Comparison of ENCODE assay signal across 8 cellular contexts in genomic region chr17:82698974-82699442, GRCh38. TPM values are rescaled to one million over a fixed set of nuclear protein-coding genes. Genes with fewer than 3 reads are reported as not detected.
A peak's percentile ranks its signal among the peaks of the same experiment; 100 is the strongest.
DNase-seq lines count a peak whose midpoint lies in the region; ATAC-seq and TF ChIP-seq lines count a peak whose summit lies in the region.

No MANE protein-coding gene starts in this region.

- ATAC-seq in GM21529 (IDR thresholded peaks at IDR 0.05; ENCODE audit: unreplicated experiment), result peak; percentile 12
- ATAC-seq in gastroesophageal sphincter, result peak; percentile 14
- no peak for ATAC-seq in HG02623 (IDR thresholded peaks at IDR 0.05; ENCODE audit: unreplicated experiment)

- no peaks in the 10 kb centered on the region for H3F3A ChIP-seq in smooth muscle cell (ENCODE audit: low read depth)

- H3K36me3 ChIP-seq in ACC112 (ENCODE audit: insufficient read depth, low read length), result no peaks in the 10 kb centered on the region
- H3K36me3 ChIP-seq in SJCRH30, result no peaks in the 10 kb centered on the region
- H3K36me3 ChIP-seq in gastroesophageal sphincter, result no peaks in the 10 kb centered on the region
- H3K36me3 ChIP-seq in smooth muscle cell (ENCODE audit: low read depth), result no peaks in the 10 kb centered on the region

- H3K4me3 ChIP-seq in ACC112 (ENCODE audit: low read depth, low read length), result peak overlapping the region; percentile 74
- H3K4me3 ChIP-seq in SJCRH30, result peak overlapping the region; percentile 75
- peak overlapping the region; percentile 34 to 92 for H3K4me3 ChIP-seq in gastroesophageal sphincter
- H3K4me3 ChIP-seq in smooth muscle cell, result peak overlapping the region; percentile 73

- peak overlapping the region; percentile 64 for H2AFZ ChIP-seq in ACC112 (ENCODE audit: low read length, unreplicated experiment)
- H2AFZ ChIP-seq in smooth muscle cell (ENCODE audit: low read depth), result peak overlapping the region; percentile 90

- DNase-seq in SJCRH30 (no peak), smooth muscle cell (lab: John Stamatoyannopoulos, UW; ENCODE audit: unreplicated experiment) (no peak), nucleus accumbens (lab: John Stamatoyannopoulos, UW) (no peak), SHP77 treated with DMSO at 0.1 percent for 48 hours (lab: John Stamatoyannopoulos, UW) (no peak)

- no peaks in the 10 kb centered on the region for H4K20me1 ChIP-seq in smooth muscle cell (ENCODE audit: low read depth)

- H3K79me2 ChIP-seq in ACC112 (ENCODE audit: control insufficient read depth, insufficient read depth, low read length, unreplicated experiment), result no peaks in the 10 kb centered on the region
- H3K79me2 ChIP-seq in smooth muscle cell (ENCODE audit: low read depth), result peaks cover 6% of the 10 kb centered on the region

- H3K9ac ChIP-seq in smooth muscle cell (ENCODE audit: low read depth), result no peak overlapping the region

- peak overlapping the region; percentile 94 for H3K4me2 ChIP-seq in smooth muscle cell

- no peak for TF ChIP-seq POLR2A in gastroesophageal sphincter (IDR thresholded peaks at IDR 0.05)

- peaks cover 5% of the 10 kb centered on the region; the same call in 1 of the 2 replicates for H3K27me3 ChIP-seq in ACC112 (ENCODE audit: insufficient read depth, low read length)
- peaks cover 10% of the 10 kb centered on the region; the same call in 1 of the 2 replicates for H3K27me3 ChIP-seq in SJCRH30
- no peaks in the 10 kb centered on the region for H3K27me3 ChIP-seq in gastroesophageal sphincter
- H3K27me3 ChIP-seq in smooth muscle cell (ENCODE audit: low read depth), result no peaks in the 10 kb centered on the region

- TF ChIP-seq EP300 in gastroesophageal sphincter (IDR thresholded peaks at IDR 0.05), result no peak

- no peaks in the 10 kb centered on the region for H3K4me1 ChIP-seq in ACC112 (ENCODE audit: control insufficient read depth, insufficient read depth, low read length, unreplicated experiment)
- peaks cover 14% of the 10 kb centered on the region for H3K4me1 ChIP-seq in SJCRH30
- H3K4me1 ChIP-seq in gastroesophageal sphincter, result peaks cover 0 to 25% (median 12%) of the 10 kb centered on the region in 3 donors
- H3K4me1 ChIP-seq in smooth muscle cell (ENCODE audit: low read depth), result peaks cover 7% of the 10 kb centered on the region

- WGBS in gastroesophageal sphincter (ENCODE audit: low coverage in 1 of 2), 2 donors, result no CpG with 5 or more reads among the region's 45 CpGs
- 13% methylated on average over 34 of the region's 45 CpGs for WGBS in smooth muscle cell (ENCODE audit: low lambda C conversion rate)

- H3K27ac ChIP-seq in ACC112 (ENCODE audit: low read depth, low read length) (no peak overlapping the region), SJCRH30 (no peak overlapping the region), gastroesophageal sphincter (peak overlapping the region in 3 of 4 donors; percentile 76 to 81 (median 80)), smooth muscle cell (ENCODE audit: low read depth) (no peak overlapping the region)

- H3K9me3 ChIP-seq in SJCRH30 (replicated peaks), result peaks cover 6% of the 10 kb centered on the region
- H3K9me3 ChIP-seq in gastroesophageal sphincter, result peaks cover 0 to 9% (median 0%) of the 10 kb centered on the region in 3 donors
- H3K9me3 ChIP-seq in smooth muscle cell (replicated peaks; ENCODE audit: low read depth), result no peaks in the 10 kb centered on the region

- no peak for TF ChIP-seq CTCF in gastroesophageal sphincter (IDR thresholded peaks at IDR 0.05)
- TF ChIP-seq CTCF in smooth muscle cell (IDR thresholded peaks at IDR 0.05; ENCODE audit: borderline replicate concordance, insufficient read depth, poor library complexity, severe bottlenecking), result no peak

RNA-seq across cellular contexts. Expression of gene RAB40B, which starts 0.5 kb away (rescaled TPM):
- 14.6 and 17.2 TPM in 2 replicates for total RNA-seq in SJCRH30 (2014; rRNA removed; shearing (Covaris generic))
- 10 to 100 TPM; 10.4 to 25.5 (median 19.2) TPM for total RNA-seq in gastroesophageal sphincter
- 5.6 and 12.0 TPM in 2 replicates for total RNA-seq in smooth muscle cell
- polyA plus RNA-seq in smooth muscle cell, result 16.0 and 20.5 TPM in 2 replicates

RNA-seq across cellular contexts. Expression of gene FN3KRP, which starts 17.5 kb away (rescaled TPM):
- total RNA-seq in SJCRH30 (2014; rRNA removed; shearing (Covaris generic)), result 58.0 and 60.9 TPM in 2 replicates
- total RNA-seq in gastroesophageal sphincter, result 10 to 100 TPM; 12.8 to 22.9 (median 18.2) TPM
- total RNA-seq in smooth muscle cell, result 12.8 and 16.8 TPM in 2 replicates
- 26.9 and 34.8 TPM in 2 replicates for polyA plus RNA-seq in smooth muscle cell

RNA-seq across cellular contexts. Expression of gene FN3K, which starts 36.4 kb away (rescaled TPM):
- total RNA-seq in SJCRH30 (2014; rRNA removed; shearing (Covaris generic)), result 0.79 and 2.1 TPM in 2 replicates
- total RNA-seq in gastroesophageal sphincter (10 to 100 TPM in 1 of 4 donors, 1 to 10 TPM in 3; 6.9 to 22.0 (median 8.6) TPM), smooth muscle cell (0.94 and 1.3 TPM in 2 replicates)
- polyA plus RNA-seq in smooth muscle cell, result 1.2 and 2.5 TPM in 2 replicates

RNA-seq across cellular contexts. Expression of gene WDR45B, which starts 50.8 kb away (rescaled TPM):
- 167 and 171 TPM in 2 replicates for total RNA-seq in SJCRH30 (2014; rRNA removed; shearing (Covaris generic))
- total RNA-seq in gastroesophageal sphincter (10 to 100 TPM; 70.8 to 77.4 (median 76.4) TPM), smooth muscle cell (76.7 and 94.6 TPM in 2 replicates)
- polyA plus RNA-seq in smooth muscle cell, result 73.0 and 80.5 TPM in 2 replicates

RNA-seq across cellular contexts. Expression of gene TBCD, which starts 52.9 kb away (rescaled TPM):
- total RNA-seq in SJCRH30 (2014; rRNA removed; shearing (Covaris generic)), result 172 and 181 TPM in 2 replicates
- total RNA-seq in gastroesophageal sphincter (10 to 100 TPM; 32.0 to 57.8 (median 47.0) TPM), smooth muscle cell (29.1 and 31.5 TPM in 2 replicates)
- 38.8 and 45.3 TPM in 2 replicates for polyA plus RNA-seq in smooth muscle cell

Comparison
In these comparisons a context has a peak if more than half of its experiments do, and no peak if none do; other contexts are left out.
1. H3K27ac ChIP-seq: peak in gastroesophageal sphincter (3 of 4); none in ACC112 (single experiment), SJCRH30 (single experiment) and smooth muscle cell (single experiment).
2. Peak in every context shown above with its lines, with median percentiles within 50 percentile points of each other: H3K4me3 ChIP-seq.